ENCODE assay signal across 2 cellular contexts in the genomic region with DNA sequence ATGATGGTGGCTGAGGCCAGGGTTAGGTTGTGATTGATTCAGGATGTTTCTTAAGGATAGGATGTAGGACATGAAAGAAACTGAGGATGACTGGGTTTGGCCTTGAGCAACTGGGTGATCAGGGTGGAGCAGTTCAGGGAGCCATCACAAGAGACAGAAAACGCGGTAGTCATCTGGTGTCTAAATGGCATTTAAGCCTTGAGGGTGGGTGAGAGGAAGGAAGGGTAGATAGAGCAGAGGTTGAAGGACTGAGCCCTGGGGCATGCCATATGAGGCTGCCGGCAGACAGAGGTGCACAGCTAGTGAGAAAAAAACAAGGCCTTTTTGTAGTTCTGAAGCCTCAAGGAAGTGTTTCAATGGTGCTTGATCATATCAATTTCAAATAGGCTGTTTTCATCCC.
TF ChIP-seq lines count a peak whose summit lies in the region.

No MANE protein-coding gene starts in this region.

TF ChIP-seq in IMR-90, 13 proteins besides CTCF, POLR2A, EP300 and RAD21:
- TF ChIP-seq NFE2L2 (IDR thresholded peaks at IDR 0.05; ENCODE audit: low read depth, low read length), result no peak
- TF ChIP-seq, protein P1, sequence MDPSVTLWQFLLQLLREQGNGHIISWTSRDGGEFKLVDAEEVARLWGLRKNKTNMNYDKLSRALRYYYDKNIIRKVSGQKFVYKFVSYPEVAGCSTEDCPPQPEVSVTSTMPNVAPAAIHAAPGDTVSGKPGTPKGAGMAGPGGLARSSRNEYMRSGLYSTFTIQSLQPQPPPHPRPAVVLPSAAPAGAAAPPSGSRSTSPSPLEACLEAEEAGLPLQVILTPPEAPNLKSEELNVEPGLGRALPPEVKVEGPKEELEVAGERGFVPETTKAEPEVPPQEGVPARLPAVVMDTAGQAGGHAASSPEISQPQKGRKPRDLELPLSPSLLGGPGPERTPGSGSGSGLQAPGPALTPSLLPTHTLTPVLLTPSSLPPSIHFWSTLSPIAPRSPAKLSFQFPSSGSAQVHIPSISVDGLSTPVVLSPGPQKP (IDR thresholded peaks at IDR 0.05; ENCODE audit: borderline replicate concordance, low read depth, low read length), result no peak
- TF ChIP-seq CEBPB (IDR thresholded peaks at IDR 0.05; ENCODE audit: low read depth, low read length), result no peak
- TF ChIP-seq BHLHE40 (IDR thresholded peaks at IDR 0.05; ENCODE audit: low read depth, low read length), result no peak
- TF ChIP-seq MXI1 (IDR thresholded peaks at IDR 0.05; ENCODE audit: borderline replicate concordance, low read depth, low read length), result no peak
- TF ChIP-seq, protein P2, sequence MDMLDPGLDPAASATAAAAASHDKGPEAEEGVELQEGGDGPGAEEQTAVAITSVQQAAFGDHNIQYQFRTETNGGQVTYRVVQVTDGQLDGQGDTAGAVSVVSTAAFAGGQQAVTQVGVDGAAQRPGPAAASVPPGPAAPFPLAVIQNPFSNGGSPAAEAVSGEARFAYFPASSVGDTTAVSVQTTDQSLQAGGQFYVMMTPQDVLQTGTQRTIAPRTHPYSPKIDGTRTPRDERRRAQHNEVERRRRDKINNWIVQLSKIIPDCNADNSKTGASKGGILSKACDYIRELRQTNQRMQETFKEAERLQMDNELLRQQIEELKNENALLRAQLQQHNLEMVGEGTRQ (IDR thresholded peaks at IDR 0.05; ENCODE audit: low read depth, low read length), result no peak
- no peak for TF ChIP-seq SMC3 (IDR thresholded peaks at IDR 0.05; ENCODE audit: low read depth, low read length)
- no peak for TF ChIP-seq RCOR1 (IDR thresholded peaks at IDR 0.05; ENCODE audit: insufficient replicate concordance, low read length)
- no peak for TF ChIP-seq MAFK (IDR thresholded peaks at IDR 0.05; ENCODE audit: low read depth, low read length)
- no peak for TF ChIP-seq CHD1 (IDR thresholded peaks at IDR 0.05; ENCODE audit: low read depth, low read length)
- no peak for TF ChIP-seq FOS (IDR thresholded peaks at IDR 0.05; ENCODE audit: low read depth, low read length)
TF ChIP-seq in IMR-90: peak in this region for 0.

TF ChIP-seq in H1, 55 proteins besides CTCF, POLR2A, EP300 and RAD21:
- no peak for TF ChIP-seq FOSL1 (IDR thresholded peaks at IDR 0.05; ENCODE audit: insufficient read depth, low read depth, low read length)
- no peak for TF ChIP-seq HDAC2 (IDR thresholded peaks at IDR 0.05; ENCODE audit: borderline replicate concordance in 1 of 2, low read depth in 2 of 2, low read length in 2 of 2)
- no peak for TF ChIP-seq CTBP2 (IDR thresholded peaks at IDR 0.05; ENCODE audit: borderline replicate concordance, insufficient read depth, insufficient read length, low read length)
- TF ChIP-seq KDM1A (IDR thresholded peaks at IDR 0.05; ENCODE audit: borderline replicate concordance, low read length), result no peak
- no peak for TF ChIP-seq PHF8 (conservative IDR thresholded peaks at IDR 0.05; ENCODE audit: low read depth, low read length)
- no peak for TF ChIP-seq CBX5 (IDR thresholded peaks at IDR 0.05; ENCODE audit: low read depth, low read length)
- TF ChIP-seq SP4 (IDR thresholded peaks at IDR 0.05; ENCODE audit: low read length), result no peak
- no peak for TF ChIP-seq SIX5 (IDR thresholded peaks at IDR 0.05; ENCODE audit: low read depth, low read length)
- TF ChIP-seq JUN (IDR thresholded peaks at IDR 0.05; ENCODE audit: low read depth, low read length), result no peak
- TF ChIP-seq EZH2 (IDR thresholded peaks at IDR 0.05; ENCODE audit: low read depth, low read length, severe bottlenecking), result no peak
TF ChIP-seq in H1: peak in this region for 0.
